ENCODE assay signal across 1 cellular context in genomic region chr17:15371731-15372130, GRCh38.
TF ChIP-seq lines count a peak whose summit lies in the region.

No MANE protein-coding gene starts in this region.

TF ChIP-seq in HEK293, 187 proteins besides CTCF, POLR2A, EP300 and RAD21 (continued from another document):
- TF ChIP-seq PRDM2 (tag by site-specific recombination; IDR thresholded peaks at IDR 0.05; ENCODE audit: borderline replicate concordance) (no peak), ZNF112 (tag by site-specific recombination; IDR thresholded peaks at IDR 0.05) (no peak)
- TF ChIP-seq, protein P1, sequence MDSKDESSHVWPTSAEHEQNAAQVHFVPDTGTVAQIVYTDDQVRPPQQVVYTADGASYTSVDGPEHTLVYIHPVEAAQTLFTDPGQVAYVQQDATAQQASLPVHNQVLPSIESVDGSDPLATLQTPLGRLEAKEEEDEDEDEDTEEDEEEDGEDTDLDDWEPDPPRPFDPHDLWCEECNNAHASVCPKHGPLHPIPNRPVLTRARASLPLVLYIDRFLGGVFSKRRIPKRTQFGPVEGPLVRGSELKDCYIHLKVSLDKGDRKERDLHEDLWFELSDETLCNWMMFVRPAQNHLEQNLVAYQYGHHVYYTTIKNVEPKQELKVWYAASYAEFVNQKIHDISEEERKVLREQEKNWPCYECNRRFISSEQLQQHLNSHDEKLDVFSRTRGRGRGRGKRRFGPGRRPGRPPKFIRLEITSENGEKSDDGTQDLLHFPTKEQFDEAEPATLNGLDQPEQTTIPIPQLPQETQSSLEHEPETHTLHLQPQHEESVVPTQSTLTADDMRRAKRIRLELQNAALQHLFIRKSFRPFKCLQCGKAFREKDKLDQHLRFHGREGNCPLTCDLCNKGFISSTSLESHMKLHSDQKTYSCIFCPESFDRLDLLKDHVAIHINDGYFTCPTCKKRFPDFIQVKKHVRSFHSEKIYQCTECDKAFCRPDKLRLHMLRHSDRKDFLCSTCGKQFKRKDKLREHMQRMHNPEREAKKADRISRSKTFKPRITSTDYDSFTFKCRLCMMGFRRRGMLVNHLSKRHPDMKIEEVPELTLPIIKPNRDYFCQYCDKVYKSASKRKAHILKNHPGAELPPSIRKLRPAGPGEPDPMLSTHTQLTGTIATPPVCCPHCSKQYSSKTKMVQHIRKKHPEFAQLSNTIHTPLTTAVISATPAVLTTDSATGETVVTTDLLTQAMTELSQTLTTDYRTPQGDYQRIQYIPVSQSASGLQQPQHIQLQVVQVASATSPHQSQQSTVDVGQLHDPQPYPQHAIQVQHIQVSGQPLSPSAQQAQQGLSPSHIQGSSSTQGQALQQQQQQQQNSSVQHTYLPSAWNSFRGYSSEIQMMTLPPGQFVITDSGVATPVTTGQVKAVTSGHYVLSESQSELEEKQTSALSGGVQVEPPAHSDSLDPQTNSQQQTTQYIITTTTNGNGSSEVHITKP (tag by site-specific recombination; IDR thresholded peaks at IDR 0.05), result peak; percentile 50; the same call in 1 of the 2 replicates
- TF ChIP-seq, protein P2, sequence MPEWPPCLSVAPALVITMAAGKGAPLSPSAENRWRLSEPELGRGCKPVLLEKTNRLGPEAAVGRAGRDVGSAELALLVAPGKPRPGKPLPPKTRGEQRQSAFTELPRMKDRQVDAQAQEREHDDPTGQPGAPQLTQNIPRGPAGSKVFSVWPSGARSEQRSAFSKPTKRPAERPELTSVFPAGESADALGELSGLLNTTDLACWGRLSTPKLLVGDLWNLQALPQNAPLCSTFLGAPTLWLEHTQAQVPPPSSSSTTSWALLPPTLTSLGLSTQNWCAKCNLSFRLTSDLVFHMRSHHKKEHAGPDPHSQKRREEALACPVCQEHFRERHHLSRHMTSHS (tag by site-specific recombination; IDR thresholded peaks at IDR 0.05), result no peak
- TF ChIP-seq, protein P3, sequence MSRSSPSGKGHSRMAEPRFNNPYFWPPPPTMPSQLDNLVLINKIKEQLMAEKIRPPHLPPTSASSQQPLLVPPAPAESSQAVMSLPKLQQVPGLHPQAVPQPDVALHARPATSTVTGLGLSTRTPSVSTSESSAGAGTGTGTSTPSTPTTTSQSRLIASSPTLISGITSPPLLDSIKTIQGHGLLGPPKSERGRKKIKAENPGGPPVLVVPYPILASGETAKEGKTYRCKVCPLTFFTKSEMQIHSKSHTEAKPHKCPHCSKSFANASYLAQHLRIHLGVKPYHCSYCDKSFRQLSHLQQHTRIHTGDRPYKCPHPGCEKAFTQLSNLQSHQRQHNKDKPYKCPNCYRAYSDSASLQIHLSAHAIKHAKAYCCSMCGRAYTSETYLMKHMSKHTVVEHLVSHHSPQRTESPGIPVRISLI (tag by site-specific recombination; IDR thresholded peaks at IDR 0.05), result no peak
